In genomic region chrX:154719132-154719675, GRCh38 we compare ENCODE assay signal across 9 cellular contexts. TPM values are rescaled to one million over a fixed set of nuclear protein-coding genes. Genes with fewer than 3 reads are reported as not detected.
A peak's percentile ranks its signal among the peaks of the same experiment; 100 is the strongest.
DNase-seq lines count a peak whose midpoint lies in the region; ATAC-seq lines count a peak whose summit lies in the region.
"Had no signal": no experiment of that assay in that cellular context is flagged by ENCODE, and none has a peak within 500 bp of the region (broad histone marks: within the 10 kb centered on the region; RNA-seq: fewer than 3 reads in every experiment).

No MANE protein-coding gene starts in this region.

- H3K27me3 ChIP-seq in CD4-positive, CD25-positive, alpha-beta regulatory T cell (ENCODE audit: control insufficient read depth, insufficient read depth, low read length): no peaks in the 10 kb centered on the region

- peak overlapping the region in 2 of 4 donors; percentile 37 to 56 for H3K4me3 Mint-ChIP-seq in CD4-positive, CD25-positive, alpha-beta regulatory T cell

- peak in 1 of 3 donors; percentile 55 for DNase-seq in CD4-positive, CD25-positive, alpha-beta regulatory T cell
- DNase-seq in NOMO-1 (lab: John Stamatoyannopoulos, UW; ENCODE audit: unreplicated experiment in 2 of 2): peak; percentile 56
- peak; percentile 77 for DNase-seq in activated effector memory CD4-positive, alpha-beta T cell treated with anti-CD3 and anti-CD28 coated beads, Interleukin-2, amount 50 U/mL, for 16 hours
- peak; percentile 14 for DNase-seq in medulla oblongata (ENCODE audit: extremely low spot score)
- no peak for DNase-seq in cortex of kidney (lab: John Stamatoyannopoulos, UW)
- DNase-seq in DMS53 treated with DMSO at 0.1 percent for 48 hours (lab: John Stamatoyannopoulos, UW; ENCODE audit: unreplicated experiment): no peak
- DNase-seq: hippocampal formation had no signal

- peaks cover 25% of the 10 kb centered on the region for H3K4me1 ChIP-seq in CD4-positive, CD25-positive, alpha-beta regulatory T cell (ENCODE audit: control insufficient read depth, insufficient read depth, low read length, poor library complexity, severe bottlenecking)

- no peaks in the 10 kb centered on the region for H3K36me3 Mint-ChIP-seq in CD4-positive, CD25-positive, alpha-beta regulatory T cell

- H3K27me3 Mint-ChIP-seq in CD4-positive, CD25-positive, alpha-beta regulatory T cell: no peaks in the 10 kb centered on the region

- H3K9me3 Mint-ChIP-seq in CD4-positive, CD25-positive, alpha-beta regulatory T cell: peaks cover 0 to 2% (median 0%) of the 10 kb centered on the region in 7 donors

- no peak overlapping the region for H3K4me3 ChIP-seq in CD4-positive, CD25-positive, alpha-beta regulatory T cell (ENCODE audit: low read depth, low read length)

- H3K27ac Mint-ChIP-seq in CD4-positive, CD25-positive, alpha-beta regulatory T cell: peak overlapping the region in 2 of 3 donors; percentile 32 to 87

- no peaks in the 10 kb centered on the region for H3K36me3 ChIP-seq in CD4-positive, CD25-positive, alpha-beta regulatory T cell (ENCODE audit: control insufficient read depth, insufficient read depth, low read length)

- H3K9me3 ChIP-seq in CD4-positive, CD25-positive, alpha-beta regulatory T cell (ENCODE audit: control insufficient read depth in 2 of 2, low read length in 2 of 2): no peaks in the 10 kb centered on the region

- H3K4me1 Mint-ChIP-seq in CD4-positive, CD25-positive, alpha-beta regulatory T cell: peaks cover 9 to 28% (median 23%) of the 10 kb centered on the region in 4 donors

- H3K27ac ChIP-seq in CD4-positive, CD25-positive, alpha-beta regulatory T cell (ENCODE audit: insufficient read depth, low read length, poor library complexity, severe bottlenecking): no peak overlapping the region

- ATAC-seq in CD4-positive, CD25-positive, alpha-beta regulatory T cell (ENCODE audit: low read depth in 2 of 2): peak; percentile 75 to 78
- ATAC-seq in HG02938 (IDR thresholded peaks at IDR 0.05; ENCODE audit: unreplicated experiment): no peak
- ATAC-seq in GM19397 (IDR thresholded peaks at IDR 0.05; ENCODE audit: unreplicated experiment): no peak

RNA-seq across cellular contexts. Expression of gene GAB3, which starts 31.7 kb away (rescaled TPM):
- total RNA-seq in CD4-positive, CD25-positive, alpha-beta regulatory T cell: 6.0 TPM
- polyA plus RNA-seq in CD4-positive, CD25-positive, alpha-beta regulatory T cell: 1 to 10 TPM in 1 of 4 donors, under 1 TPM in 3; 0.07 to 1.5 (median 0.55) TPM

RNA-seq across cellular contexts. Expression of gene DKC1, which starts 43.5 kb away (rescaled TPM):
- 55.0 TPM for total RNA-seq in CD4-positive, CD25-positive, alpha-beta regulatory T cell
- polyA plus RNA-seq in CD4-positive, CD25-positive, alpha-beta regulatory T cell: 10 to 100 TPM; 28.3 to 44.8 (median 38.0) TPM

Comparison
In these comparisons a context has a peak if more than half of its experiments do, and no peak if none do; other contexts are left out.
1. ATAC-seq: peak in CD4-positive, CD25-positive, alpha-beta regulatory T cell (2 of 2); none in HG02938 (single experiment) and GM19397 (single experiment).
2. DNase-seq: peak in NOMO-1 (2 of 2), activated effector memory CD4-positive, alpha-beta T cell treated with anti-CD3 and anti-CD28 coated beads, Interleukin-2, amount 50 U/mL, for 16 hours (single experiment) and medulla oblongata (single experiment); none in cortex of kidney (single experiment) and DMS53 treated with DMSO at 0.1 percent for 48 hours (single experiment).